Comparison of ENCODE assay signal across 8 cellular contexts in the genomic region with DNA sequence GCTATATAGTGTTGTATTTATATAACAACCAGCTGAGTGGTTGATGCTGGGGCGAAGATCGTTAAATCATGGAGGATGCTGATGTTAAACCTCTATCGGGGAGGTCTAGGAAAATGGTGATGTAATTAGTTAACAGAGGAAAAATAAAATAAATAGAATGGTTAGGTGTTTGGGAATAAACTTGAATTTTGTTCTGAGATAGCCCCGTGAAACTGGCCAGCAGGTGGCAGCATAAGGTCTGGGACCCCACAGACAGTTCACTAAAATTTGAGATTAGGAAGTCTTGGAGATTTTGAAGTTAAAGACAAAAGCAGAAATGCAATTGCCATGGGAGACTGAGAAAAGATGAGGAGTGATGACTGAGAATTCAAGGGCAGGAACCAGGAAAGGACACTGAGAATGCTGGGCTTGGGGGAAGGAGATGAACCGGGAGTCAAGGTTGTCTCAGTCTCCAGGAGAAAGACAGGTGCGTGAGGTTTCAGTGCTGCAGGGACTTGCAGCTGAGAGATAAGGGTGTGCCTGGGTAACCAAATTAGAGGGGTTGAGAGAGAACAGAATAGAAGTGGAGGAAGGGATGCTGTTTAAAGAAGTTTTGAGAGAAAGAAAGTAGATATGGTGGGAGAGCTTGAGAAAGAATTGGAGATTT.
DNase-seq lines count a peak whose midpoint lies in the region; ATAC-seq and TF ChIP-seq lines count a peak whose summit lies in the region.
"Not testable (repeated sequence)": the region's sequence is repeated elsewhere in the genome, so short reads cannot be mapped to it uniquely, and the experiment has no call there.

No MANE protein-coding gene starts in this region.

- TF ChIP-seq CTCF in CD8-positive, alpha-beta T cell (IDR thresholded peaks at IDR 0.05) = peak; percentile 47
- TF ChIP-seq CTCF in fibroblast of pulmonary artery (IDR thresholded peaks at IDR 0.05; ENCODE audit: low read length, missing control alignments) = peak; percentile 48

- not testable (repeated sequence) for H3K9me3 ChIP-seq in CD8-positive, alpha-beta T cell (ENCODE audit: low read length)

- H3K9me3 Mint-ChIP-seq in CD8-positive, alpha-beta T cell; T-cell: not testable (repeated sequence)

- CTCF ChIA-PET in CD8-positive, alpha-beta T cell (lab: Charles Lee) = not testable (repeated sequence)
- CTCF ChIA-PET in T-cell (lab: Charles Lee) = interaction anchor here in 1 of 2 donors (0.7 kb wide), 1 partner anchor 186 kb away, joined by 6 read pairs; no protein-coding TSS in a partner anchor

- not testable (repeated sequence) for H3K4me1 Mint-ChIP-seq in CD8-positive, alpha-beta T cell (ENCODE audit: low read depth); T-cell

- intact Hi-C loops in CD8-positive, alpha-beta T cell (cut with DNase I, micrococcal nuclease) = not testable (repeated sequence)

- H3K36me3 Mint-ChIP-seq in CD8-positive, alpha-beta T cell; T-cell: not testable (repeated sequence)

- not testable (repeated sequence) for H3K4me3 ChIP-seq in CD8-positive, alpha-beta T cell (ENCODE audit: low read depth, low read length); fibroblast of pulmonary artery (replicated peaks; ENCODE audit: low read depth, low read length)

- peak in 5 of 7 experiments; percentile 1 to 52 (median 22) for DNase-seq in CD8-positive, alpha-beta T cell
- DNase-seq in NCI-H1417 (lab: John Stamatoyannopoulos, UW) (peak; percentile 21 to 63 (median 50)), T-cell (peak in 20 of 34 experiments; percentile 1 to 48 (median 18)), fibroblast of pulmonary artery (ENCODE audit: low read depth) (peak; percentile 21), mucosa of gallbladder (ENCODE audit: low spot score) (peak; percentile 38)
- DNase-seq in activated naive CD4-positive, alpha-beta T cell treated with anti-CD3 and anti-CD28 coated beads, Interleukin-2, amount 50 U/mL, for 16 hours = peak; percentile 21
- DNase-seq in stimulated activated CD8-positive, alpha-beta memory T cell treated with anti-CD3 and anti-CD28 coated beads, Interleukin-4, amount 100 ng/mL, for 24 hours (ENCODE audit: low read depth) = peak; percentile 6

- peaks cover 31% of the 10 kb centered on the region for H3K27me3 Mint-ChIP-seq in CD8-positive, alpha-beta T cell (ENCODE audit: low read depth)
- H3K27me3 Mint-ChIP-seq in T-cell = peaks cover 29 to 32% of the 10 kb centered on the region in 2 donors

- POLR2A ChIA-PET in CD8-positive, alpha-beta T cell (lab: Charles Lee); T-cell (lab: Charles Lee): not testable (repeated sequence)

- H3K4me3 Mint-ChIP-seq in CD8-positive, alpha-beta T cell; T-cell: not testable (repeated sequence)

- H3K36me3 ChIP-seq in CD8-positive, alpha-beta T cell (ENCODE audit: insufficient read depth, low read length) = not testable (repeated sequence)

- H3K27me3 ChIP-seq in CD8-positive, alpha-beta T cell (ENCODE audit: insufficient read depth, low read length) = not testable (repeated sequence)

- not testable (repeated sequence) for H3K27ac ChIP-seq in CD8-positive, alpha-beta T cell (ENCODE audit: low read depth, low read length)

- not testable (repeated sequence) for H3K27ac Mint-ChIP-seq in CD8-positive, alpha-beta T cell; T-cell

- not testable (repeated sequence) for ATAC-seq in CD8-positive, alpha-beta T cell; T-cell (replicated peaks in 1 of 4)
- peak; percentile 60 for ATAC-seq in GM21390 (IDR thresholded peaks at IDR 0.05; ENCODE audit: unreplicated experiment)

- H3K4me1 ChIP-seq in CD8-positive, alpha-beta T cell (ENCODE audit: insufficient read depth, low read length) = not testable (repeated sequence)
